Comparison of ENCODE assay signal across 27 cellular contexts in the genomic region with DNA sequence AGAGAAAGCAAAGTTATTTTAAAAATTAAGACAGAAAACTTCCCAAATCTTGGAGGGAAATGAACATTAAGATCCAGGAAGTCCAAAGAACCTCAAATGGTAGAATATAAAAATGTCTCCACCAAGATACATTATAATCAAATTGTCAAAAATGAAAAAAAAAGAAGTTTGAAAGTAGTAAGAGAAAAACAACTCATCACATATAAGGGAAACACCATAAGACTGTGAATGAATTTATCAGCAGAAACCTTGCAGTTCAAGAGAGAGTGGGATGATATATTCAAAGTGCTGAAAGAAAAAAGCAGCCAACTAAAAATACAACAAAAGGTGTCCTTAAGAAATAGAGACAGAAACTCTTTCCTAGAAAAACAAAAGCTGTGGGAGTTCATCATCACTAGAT.
"Had no signal": no experiment of that assay in that cellular context is flagged by ENCODE, and none has a peak within 500 bp of the region (broad histone marks: within the 10 kb centered on the region; RNA-seq: fewer than 3 reads in every experiment).

No MANE protein-coding gene starts in this region.

- H2AFZ ChIP-seq: hepatocyte had no signal

- FAIRE-seq: endometrium, endothelial cell of umbilical vein had no signal

- H3K27ac ChIP-seq: colonic mucosa, coronary artery, dorsolateral prefrontal cortex, epithelial cell of prostate, esophagus muscularis mucosa, esophagus squamous epithelium, foreskin keratinocyte, gastrocnemius medialis, gastroesophageal sphincter, heart left ventricle, heart right ventricle, hepatocyte had no signal

- DNase-seq: colonic mucosa; cortex of kidney; dermis blood vessel endothelial cell; dorsolateral prefrontal cortex; effector CD4-positive, alpha-beta T cell; effector CD8-positive, alpha-beta T cell; effector memory CD4-positive, alpha-beta T cell; effector memory CD8-positive, alpha-beta T cell; endodermal cell; erythroblast; esophagus squamous epithelium; foreskin fibroblast; foreskin keratinocyte; foreskin melanocyte; gastrocnemius medialis; glutamatergic neuron; head of caudate nucleus; heart left ventricle; heart right ventricle had no signal

- H3K4me1 ChIP-seq: colonic mucosa, esophagus muscularis mucosa, esophagus squamous epithelium, foreskin keratinocyte, gastrocnemius medialis, gastroesophageal sphincter, heart left ventricle, heart right ventricle had no signal

- H3K27me3 ChIP-seq: colonic mucosa, dorsolateral prefrontal cortex, esophagus muscularis mucosa, esophagus squamous epithelium, foreskin keratinocyte, gastrocnemius medialis, gastroesophageal sphincter, heart left ventricle, heart right ventricle, hepatocyte had no signal

- H3K4me3 ChIP-seq: colonic mucosa, coronary artery, dorsolateral prefrontal cortex, esophagus muscularis mucosa, esophagus squamous epithelium, gastrocnemius medialis, gastroesophageal sphincter, heart left ventricle, heart right ventricle, hepatocyte had no signal

- H3K36me3 ChIP-seq: colonic mucosa, esophagus muscularis mucosa, esophagus squamous epithelium, gastrocnemius medialis, gastroesophageal sphincter, heart left ventricle, heart right ventricle had no signal

- H3K9me3 ChIP-seq: colonic mucosa had no signal

- H3K4me2 ChIP-seq: hepatocyte had no signal

- ATAC-seq: effector memory CD8-positive, alpha-beta T cell; esophagus mucosa; foreskin keratinocyte; gastrocnemius medialis; gastroesophageal sphincter; heart left ventricle; heart right ventricle had no signal
